Comparison of ENCODE assay signal across 1 cellular context in the genomic region with DNA sequence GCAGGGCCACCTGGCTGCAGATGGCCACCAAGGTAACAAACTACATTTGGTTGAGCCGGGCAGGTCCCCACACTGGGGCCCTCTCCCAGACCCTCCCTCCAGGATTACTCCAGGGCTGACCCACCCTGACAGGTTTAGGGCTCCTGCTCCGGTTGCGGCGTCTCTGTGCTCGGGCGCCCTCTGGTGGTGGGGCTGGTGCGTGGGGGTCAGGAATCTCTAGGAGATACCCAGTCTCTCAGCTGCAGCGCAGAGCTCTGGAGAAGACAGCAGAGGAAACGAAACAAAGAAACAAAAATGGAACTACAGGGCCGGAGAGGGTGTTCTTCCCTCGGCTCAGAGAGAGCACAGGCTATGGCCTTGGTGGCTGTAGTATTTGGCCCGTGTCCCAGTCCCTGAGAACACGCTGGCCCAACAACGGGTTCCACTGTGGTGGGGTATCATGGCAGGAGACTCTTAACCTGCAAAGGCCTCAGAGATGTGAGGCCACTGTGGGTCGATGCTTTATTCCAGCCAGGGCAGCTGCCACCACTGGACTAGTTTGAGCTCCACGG.
TF ChIP-seq lines count a peak whose summit lies in the region.

No MANE protein-coding gene starts in this region.

TF ChIP-seq in endothelial cell of umbilical vein, 7 proteins besides CTCF, POLR2A, EP300 and RAD21 (continued from another document):
- TF ChIP-seq GATA2 (IDR thresholded peaks at IDR 0.05; ENCODE audit: insufficient read depth, insufficient read length, low read depth, low read length) (no peak), JUN (IDR thresholded peaks at IDR 0.05; ENCODE audit: borderline replicate concordance, insufficient read depth, insufficient read length, low read depth) (no peak), POLR2AphosphoS5 (IDR thresholded peaks at IDR 0.05; ENCODE audit: insufficient read depth, low read depth, low read length) (no peak), MYC (IDR thresholded peaks at IDR 0.05; ENCODE audit: low read depth, low read length) (no peak), FOS (IDR thresholded peaks at IDR 0.05; ENCODE audit: borderline replicate concordance, insufficient read depth, low read length) (no peak)
- TF ChIP-seq, protein P1, sequence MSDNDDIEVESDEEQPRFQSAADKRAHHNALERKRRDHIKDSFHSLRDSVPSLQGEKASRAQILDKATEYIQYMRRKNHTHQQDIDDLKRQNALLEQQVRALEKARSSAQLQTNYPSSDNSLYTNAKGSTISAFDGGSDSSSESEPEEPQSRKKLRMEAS (IDR thresholded peaks at IDR 0.05; ENCODE audit: insufficient read depth, insufficient read length), result no peak
